30 cellular contexts compared by ENCODE assay signal in genomic region chr20:42444799-42445198, GRCh38.
"Had no signal": no experiment of that assay in that cellular context is flagged by ENCODE, and none has a peak within 500 bp of the region (broad histone marks: within the 10 kb centered on the region; RNA-seq: fewer than 3 reads in every experiment).

No MANE protein-coding gene starts in this region.

- H3K4me3 ChIP-seq: MG63, Peyer's patch had no signal

- H3K4me1 ChIP-seq: Peyer's patch had no signal

- H3K27ac ChIP-seq: brain microvascular endothelial cell, Peyer's patch, WERI-Rb-1 had no signal

- H3K27me3 ChIP-seq: brain microvascular endothelial cell, MG63, Peyer's patch had no signal

- DNase-seq: activated CD4-positive, alpha-beta memory T cell treated with anti-CD3 and anti-CD28 coated beads, Interleukin-2, amount 10 ng/mL, durations not matched to agents 7 days and 5 days; activated CD4-positive, alpha-beta T cell treated with anti-CD3 and anti-CD28 coated beads for 1 hour; activated CD4-positive, alpha-beta T cell treated with anti-CD3 and anti-CD28 coated beads for 48 hours; activated CD4-positive, CD25-positive, alpha-beta regulatory T cell; activated CD8-positive, alpha-beta memory T cell treated with anti-CD3 and anti-CD28 coated beads for 24 hours; activated CD8-positive, alpha-beta memory T cell treated with anti-CD3 and anti-CD28 coated beads, Interleukin-2, amount 10 ng/mL, durations not matched to agents 7 days and 5 days; activated CD8-positive, alpha-beta memory T cell treated with anti-CD3 and anti-CD28 coated beads, Interleukin-2, amount 50 U/mL, for 48 hours; activated effector memory CD4-positive, alpha-beta T cell treated with Interleukin-2 at 50 U/mL for 16 hours; activated naive CD4-positive, alpha-beta T cell treated with anti-CD3 and anti-CD28 coated beads, Interleukin-2, amount 10 ng/mL, durations not matched to agents 7 days and 5 days; activated naive CD8-positive, alpha-beta T cell treated with anti-CD3 and anti-CD28 coated beads, Interleukin-2, amount 50 U/mL, for 24 hours; activated T-cell treated with anti-CD3 and anti-CD28 coated beads, Interleukin-2, amount 50 U/mL, for 48 hours; anterior cingulate cortex; brain microvascular endothelial cell; Kasumi-1; KG1; MG63; NCI-H1048; NCI-H1105 treated with DMSO at 0.1 percent for 48 hours; NCI-H1436 treated with DMSO at 0.1 percent for 48 hours; NCI-H1694 treated with DMSO at 0.1 percent for 48 hours; NCI-H2029; NCI-H345; NCI-H524 treated with DMSO at 0.1 percent for 48 hours; PC-3; Peyer's patch; RPMI8226; SW 1271; T-helper 1 cell; T1000; WERI-Rb-1 had no signal

- H3K9me3 ChIP-seq: MG63, Peyer's patch had no signal

- ATAC-seq: activated CD8-positive, alpha-beta memory T cell treated with anti-CD3 and anti-CD28 coated beads, Interleukin-2, amount 10 ng/mL, durations not matched to agents 7 days and 5 days; activated naive CD8-positive, alpha-beta T cell treated with anti-CD3 and anti-CD28 coated beads, Interleukin-2, amount 50 U/mL, for 24 hours; PC-3 had no signal

- H3K36me3 ChIP-seq: brain microvascular endothelial cell, MG63, Peyer's patch, WERI-Rb-1 had no signal
